In genomic region chr15:98647026-98647773, GRCh38 we compare ENCODE assay signal across 8 cellular contexts. TPM values are rescaled to one million over a fixed set of nuclear protein-coding genes. Genes with fewer than 3 reads are reported as not detected.
DNase-seq lines count a peak whose midpoint lies in the region; ATAC-seq lines count a peak whose summit lies in the region.

No MANE protein-coding gene starts in this region.

- H3K36me3 Mint-ChIP-seq in activated CD4-positive, alpha-beta memory T cell treated with anti-CD3 and anti-CD28 coated beads for 36 hours: peaks cover 4% of the 10 kb centered on the region

- peaks cover 28% of the 10 kb centered on the region for H3K27me3 Mint-ChIP-seq in activated CD4-positive, alpha-beta memory T cell treated with anti-CD3 and anti-CD28 coated beads for 36 hours

- CTCF ChIA-PET in activated CD4-positive, alpha-beta memory T cell treated with anti-CD3 and anti-CD28 coated beads for 36 hours (lab: Charles Lee): interaction anchor here (0.7 to 4.2 kb wide), 12 partner anchors 8 to 459 kb away, joined by 3 to 39 read pairs (median 4); no protein-coding TSS in a partner anchor

- intact Hi-C loops in activated CD4-positive, alpha-beta memory T cell treated with anti-CD3 and anti-CD28 coated beads for 36 hours (cut with micrococcal nuclease): loop anchor here (1.0 to 5.0 kb wide), 6 partner anchors 45 to 1955 kb away; partner anchors contain the start of genes ASB7 and LINS1

- DNase-seq in NCI-H345 (lab: John Stamatoyannopoulos, UW) (peak; percentile 66), NCI-H345 treated with DMSO at 0.1 percent for 48 hours (lab: John Stamatoyannopoulos, UW; ENCODE audit: unreplicated experiment) (no peak), NCI-H460 (ENCODE audit: extremely low read depth, low read depth) (peak; percentile 61), lung microvascular endothelial cell (ENCODE audit: low read depth in 2 of 2) (peak; percentile 48 to 55)
- DNase-seq in activated CD4-positive, alpha-beta memory T cell treated with anti-CD3 and anti-CD28 coated beads for 36 hours: peak; percentile 67
- DNase-seq in effector CD8-positive, alpha-beta T cell (lab: John Stamatoyannopoulos, UW): peak; percentile 58
- DNase-seq in stimulated activated CD8-positive, alpha-beta memory T cell treated with anti-CD3 and anti-CD28 coated beads, Interleukin-15, amount 100 ng/mL, for 4 hours (ENCODE audit: low read depth in 2 of 2): peak; percentile 17 to 51

- H3K27ac Mint-ChIP-seq in activated CD4-positive, alpha-beta memory T cell treated with anti-CD3 and anti-CD28 coated beads for 36 hours: peak overlapping the region; percentile 56

- H3K4me3 Mint-ChIP-seq in activated CD4-positive, alpha-beta memory T cell treated with anti-CD3 and anti-CD28 coated beads for 36 hours: peak overlapping the region; percentile 72

- H3K4me1 Mint-ChIP-seq in activated CD4-positive, alpha-beta memory T cell treated with anti-CD3 and anti-CD28 coated beads for 36 hours (ENCODE audit: low read depth): peaks cover 16% of the 10 kb centered on the region

- peak; percentile 34 for ATAC-seq in HG02938 (IDR thresholded peaks at IDR 0.05; ENCODE audit: unreplicated experiment)

- H3K9me3 Mint-ChIP-seq in activated CD4-positive, alpha-beta memory T cell treated with anti-CD3 and anti-CD28 coated beads for 36 hours: no peaks in the 10 kb centered on the region

- POLR2A ChIA-PET in activated CD4-positive, alpha-beta memory T cell treated with anti-CD3 and anti-CD28 coated beads for 36 hours (lab: Charles Lee): interaction anchor here (1.1 to 1.3 kb wide), 3 partner anchors 9 to 206 kb away, joined by 4 to 5 read pairs (median 4); no protein-coding TSS in a partner anchor

RNA-seq across cellular contexts. Expression of gene IGF1R, which starts 1.1 kb away (rescaled TPM):
- 30.9 and 34.4 TPM in 2 replicates for total RNA-seq in NCI-H460 (2014; rRNA removed; shearing (Covaris generic))
- 12.1 and 13.8 TPM in 2 replicates for polyA plus RNA-seq in NCI-H460 (2014; cell fraction: nucleus; rRNA removed)
- 10 to 100 TPM; 13.2 to 14.8 TPM for total RNA-seq in activated CD4-positive, alpha-beta memory T cell treated with anti-CD3 and anti-CD28 coated beads for 36 hours
- total RNA-seq in lung microvascular endothelial cell: 13.5 and 20.4 TPM in 2 replicates
